Comparison of ENCODE assay signal across 8 cellular contexts in the genomic region with DNA sequence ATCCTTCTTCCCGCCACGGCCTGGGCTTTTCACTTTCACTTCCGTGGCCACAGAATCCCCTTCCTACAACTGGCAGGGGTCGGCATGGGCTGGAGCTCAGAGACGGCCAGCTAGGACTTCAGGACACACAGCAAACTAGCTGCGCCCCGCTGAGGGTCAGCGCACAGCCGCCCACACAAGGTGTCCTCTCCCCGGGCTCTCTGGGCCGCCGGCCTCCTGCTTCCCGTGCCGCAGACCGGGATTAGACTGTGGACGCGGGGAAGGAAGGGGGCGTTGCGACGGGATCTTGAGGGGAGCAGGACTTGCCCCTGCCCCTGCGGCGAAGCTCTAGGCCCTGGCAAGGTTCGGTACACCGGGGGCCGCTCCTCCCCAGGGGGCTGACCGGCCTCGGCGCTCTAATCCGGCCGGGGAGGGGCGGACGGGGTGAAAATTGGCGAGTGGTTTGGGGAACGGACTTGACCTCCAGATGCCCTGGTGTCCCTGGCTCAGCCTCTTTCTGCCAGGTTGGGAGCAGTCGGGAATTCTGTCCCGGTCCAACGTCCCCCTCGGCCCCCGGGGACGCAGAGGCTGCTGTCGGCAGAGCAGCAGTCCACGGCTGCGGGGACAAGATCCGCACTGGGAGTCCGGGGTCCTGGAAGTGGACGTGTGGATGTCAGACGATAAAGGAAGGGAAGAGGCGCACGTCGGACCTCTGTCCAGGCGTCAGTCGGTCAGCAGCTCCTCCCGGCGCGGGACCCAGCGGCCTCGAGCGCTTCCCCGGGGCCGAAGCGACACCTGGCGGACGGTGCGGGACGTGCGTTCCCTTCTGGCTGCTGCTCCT. TPM values are rescaled to one million over a fixed set of nuclear protein-coding genes. Genes with fewer than 3 reads are reported as not detected.
DNase-seq lines count a peak whose midpoint lies in the region; ATAC-seq lines count a peak whose summit lies in the region.

No MANE protein-coding gene starts in this region.

- no peaks in the 10 kb centered on the region for H3K9me3 ChIP-seq in endocrine pancreas (ENCODE audit: control insufficient read depth, low read length)

- H3K36me3 ChIP-seq in endocrine pancreas (ENCODE audit: control insufficient read depth, insufficient read depth, low read length) = no peaks in the 10 kb centered on the region

- ATAC-seq in HG02759 (IDR thresholded peaks at IDR 0.05; ENCODE audit: unreplicated experiment) (peak; percentile 71), GM18858 (IDR thresholded peaks at IDR 0.05; ENCODE audit: unreplicated experiment) (no peak)

- no peaks in the 10 kb centered on the region for H3K4me1 ChIP-seq in endocrine pancreas (ENCODE audit: control insufficient read depth, insufficient read depth, low read length)

- peaks cover 3% of the 10 kb centered on the region for H3K27me3 ChIP-seq in endocrine pancreas (ENCODE audit: control insufficient read depth, insufficient read depth, low read length)

- DNase-seq in DMS53 treated with DMSO at 0.1 percent for 48 hours (lab: John Stamatoyannopoulos, UW; ENCODE audit: unreplicated experiment) = peak; percentile 11
- DNase-seq in NCI-H748 treated with DMSO at 0.1 percent for 48 hours (lab: John Stamatoyannopoulos, UW) = peak; percentile 29
- peak; percentile 23 for DNase-seq in activated CD8-positive, alpha-beta memory T cell treated with anti-CD3 and anti-CD28 coated beads, Interleukin-2, amount 50 U/mL, for 1 hour (ENCODE audit: extremely low read depth)
- peak; percentile 96 for DNase-seq in mesenteric fat pad (ENCODE audit: low spot score)
- peak; percentile 53 for DNase-seq in stimulated activated CD8-positive, alpha-beta memory T cell treated with anti-CD3 and anti-CD28 coated beads, Interleukin-12 subunit alpha, Interleukin-12 subunit beta, amount 100 ng/mL, for 4 hours (ENCODE audit: low read depth)

- peak overlapping the region; percentile 36 for H3K9ac ChIP-seq in endocrine pancreas (ENCODE audit: control insufficient read depth, insufficient read depth, low read length)

- H3K4me3 ChIP-seq in endocrine pancreas (ENCODE audit: control insufficient read depth, insufficient read depth, low read length) = no peak overlapping the region

RNA-seq across cellular contexts. Expression of gene CNTFR, which starts 1.8 kb away (rescaled TPM):
- 116 TPM for total RNA-seq in mesenteric fat pad

RNA-seq across cellular contexts. Expression of gene RPP25L, which starts 20.6 kb away (rescaled TPM):
- 14.8 TPM for total RNA-seq in mesenteric fat pad

RNA-seq across cellular contexts. Expression of gene DCTN3, which starts 29.0 kb away (rescaled TPM):
- 61.5 TPM for total RNA-seq in mesenteric fat pad

RNA-seq across cellular contexts. Expression of gene ARID3C, which starts 37.6 kb away (rescaled TPM):
- total RNA-seq in mesenteric fat pad = not detected

RNA-seq across cellular contexts. Expression of gene SIGMAR1, which starts 46.3 kb away (rescaled TPM):
- 48.3 TPM for total RNA-seq in mesenteric fat pad

Comparison
In these comparisons a context has a peak if more than half of its experiments do, and no peak if none do; other contexts are left out.
1. DNase-seq: peak in every context shown above with its lines; median percentile 96 in mesenteric fat pad; 53 in stimulated activated CD8-positive, alpha-beta memory T cell treated with anti-CD3 and anti-CD28 coated beads, Interleukin-12 subunit alpha, Interleukin-12 subunit beta, amount 100 ng/mL, for 4 hours; 29 in NCI-H748 treated with DMSO at 0.1 percent for 48 hours; 23 in activated CD8-positive, alpha-beta memory T cell treated with anti-CD3 and anti-CD28 coated beads, Interleukin-2, amount 50 U/mL, for 1 hour; 11 in DMS53 treated with DMSO at 0.1 percent for 48 hours.